1 cellular context compared by ENCODE assay signal in the genomic region with DNA sequence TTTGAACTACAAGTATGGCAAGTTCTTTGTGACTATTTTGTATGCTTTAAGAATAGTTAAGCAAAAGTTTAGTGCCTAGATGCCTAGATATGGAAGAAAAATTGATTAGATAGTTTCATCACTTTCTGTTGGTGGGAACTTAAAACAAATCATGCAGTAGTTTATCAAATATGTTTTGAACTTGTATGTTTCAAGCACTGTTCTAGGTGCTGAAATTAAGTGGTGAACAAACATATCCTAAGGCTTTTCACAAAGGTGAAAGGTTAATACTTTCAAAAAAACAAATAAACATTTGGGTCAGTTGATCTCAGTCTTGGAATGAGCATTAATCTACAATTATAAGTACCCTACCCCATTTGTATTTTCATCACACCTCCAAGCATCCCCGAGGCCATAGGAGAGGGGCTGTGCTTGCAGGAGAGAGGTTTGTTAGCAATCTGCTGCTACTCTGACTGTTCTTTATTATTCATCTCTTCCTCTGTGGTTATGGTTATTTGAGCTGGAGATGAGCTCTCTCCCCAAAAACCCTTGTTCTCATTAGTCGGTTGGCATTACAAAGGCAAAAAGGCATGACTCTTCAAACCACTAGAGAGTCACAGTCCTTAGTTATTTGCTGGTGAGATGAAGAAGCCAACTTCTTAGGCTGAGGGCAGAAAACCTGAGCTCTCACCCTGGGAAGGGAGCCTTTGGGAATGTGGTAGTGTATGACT.
TF ChIP-seq lines count a peak whose summit lies in the region.

No MANE protein-coding gene starts in this region.

TF ChIP-seq in HEK293, 187 proteins besides CTCF, POLR2A, EP300 and RAD21 (continued from another document):
- no peak for TF ChIP-seq ZNF146 (tag by site-specific recombination; IDR thresholded peaks at IDR 0.05)
- no peak for TF ChIP-seq ZNF26 (tag by site-specific recombination; IDR thresholded peaks at IDR 0.05)
- 0 out of 2 replicates have a peak, but pooled peaks have one; percentile 17 for TF ChIP-seq REST (tag by site-specific recombination; IDR thresholded peaks at IDR 0.05)
- TF ChIP-seq, protein P1, sequence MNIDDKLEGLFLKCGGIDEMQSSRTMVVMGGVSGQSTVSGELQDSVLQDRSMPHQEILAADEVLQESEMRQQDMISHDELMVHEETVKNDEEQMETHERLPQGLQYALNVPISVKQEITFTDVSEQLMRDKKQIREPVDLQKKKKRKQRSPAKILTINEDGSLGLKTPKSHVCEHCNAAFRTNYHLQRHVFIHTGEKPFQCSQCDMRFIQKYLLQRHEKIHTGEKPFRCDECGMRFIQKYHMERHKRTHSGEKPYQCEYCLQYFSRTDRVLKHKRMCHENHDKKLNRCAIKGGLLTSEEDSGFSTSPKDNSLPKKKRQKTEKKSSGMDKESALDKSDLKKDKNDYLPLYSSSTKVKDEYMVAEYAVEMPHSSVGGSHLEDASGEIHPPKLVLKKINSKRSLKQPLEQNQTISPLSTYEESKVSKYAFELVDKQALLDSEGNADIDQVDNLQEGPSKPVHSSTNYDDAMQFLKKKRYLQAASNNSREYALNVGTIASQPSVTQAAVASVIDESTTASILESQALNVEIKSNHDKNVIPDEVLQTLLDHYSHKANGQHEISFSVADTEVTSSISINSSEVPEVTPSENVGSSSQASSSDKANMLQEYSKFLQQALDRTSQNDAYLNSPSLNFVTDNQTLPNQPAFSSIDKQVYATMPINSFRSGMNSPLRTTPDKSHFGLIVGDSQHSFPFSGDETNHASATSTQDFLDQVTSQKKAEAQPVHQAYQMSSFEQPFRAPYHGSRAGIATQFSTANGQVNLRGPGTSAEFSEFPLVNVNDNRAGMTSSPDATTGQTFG (tag by site-specific recombination; IDR thresholded peaks at IDR 0.05; ENCODE audit: borderline replicate concordance): no peak
